In genomic region chr10:6407034-6407721, GRCh38 we compare ENCODE assay signal across 1 cellular context.
TF ChIP-seq lines count a peak whose summit lies in the region.

No MANE protein-coding gene starts in this region.

TF ChIP-seq in HepG2, 621 proteins besides CTCF, POLR2A, EP300 and RAD21 (continued from another document):
- peak; percentile 73 for TF ChIP-seq MNT (IDR thresholded peaks at IDR 0.05)
- peak; percentile 84; the same call in 1 of the 2 replicates for TF ChIP-seq NBN (conservative IDR thresholded peaks at IDR 0.05)
- no peak for TF ChIP-seq ZNF367 (CRISPR knock-in tag; IDR thresholded peaks at IDR 0.05; ENCODE audit: borderline replicate concordance)
- peak; percentile 80 for TF ChIP-seq CREB1 (IDR thresholded peaks at IDR 0.05)
- no peak for TF ChIP-seq CREB1 (CRISPR knock-in tag; IDR thresholded peaks at IDR 0.05)
- TF ChIP-seq ZNF777 (CRISPR knock-in tag; IDR thresholded peaks at IDR 0.05): no peak
- TF ChIP-seq, protein P1, sequence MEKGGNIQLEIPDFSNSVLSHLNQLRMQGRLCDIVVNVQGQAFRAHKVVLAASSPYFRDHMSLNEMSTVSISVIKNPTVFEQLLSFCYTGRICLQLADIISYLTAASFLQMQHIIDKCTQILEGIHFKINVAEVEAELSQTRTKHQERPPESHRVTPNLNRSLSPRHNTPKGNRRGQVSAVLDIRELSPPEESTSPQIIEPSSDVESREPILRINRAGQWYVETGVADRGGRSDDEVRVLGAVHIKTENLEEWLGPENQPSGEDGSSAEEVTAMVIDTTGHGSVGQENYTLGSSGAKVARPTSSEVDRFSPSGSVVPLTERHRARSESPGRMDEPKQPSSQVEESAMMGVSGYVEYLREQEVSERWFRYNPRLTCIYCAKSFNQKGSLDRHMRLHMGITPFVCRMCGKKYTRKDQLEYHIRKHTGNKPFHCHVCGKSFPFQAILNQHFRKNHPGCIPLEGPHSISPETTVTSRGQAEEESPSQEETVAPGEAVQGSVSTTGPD (CRISPR knock-in tag; IDR thresholded peaks at IDR 0.05): no peak
- TF ChIP-seq LBX2 (CRISPR knock-in tag; IDR thresholded peaks at IDR 0.05; ENCODE audit: borderline replicate concordance): no peak
- TF ChIP-seq, protein P2, sequence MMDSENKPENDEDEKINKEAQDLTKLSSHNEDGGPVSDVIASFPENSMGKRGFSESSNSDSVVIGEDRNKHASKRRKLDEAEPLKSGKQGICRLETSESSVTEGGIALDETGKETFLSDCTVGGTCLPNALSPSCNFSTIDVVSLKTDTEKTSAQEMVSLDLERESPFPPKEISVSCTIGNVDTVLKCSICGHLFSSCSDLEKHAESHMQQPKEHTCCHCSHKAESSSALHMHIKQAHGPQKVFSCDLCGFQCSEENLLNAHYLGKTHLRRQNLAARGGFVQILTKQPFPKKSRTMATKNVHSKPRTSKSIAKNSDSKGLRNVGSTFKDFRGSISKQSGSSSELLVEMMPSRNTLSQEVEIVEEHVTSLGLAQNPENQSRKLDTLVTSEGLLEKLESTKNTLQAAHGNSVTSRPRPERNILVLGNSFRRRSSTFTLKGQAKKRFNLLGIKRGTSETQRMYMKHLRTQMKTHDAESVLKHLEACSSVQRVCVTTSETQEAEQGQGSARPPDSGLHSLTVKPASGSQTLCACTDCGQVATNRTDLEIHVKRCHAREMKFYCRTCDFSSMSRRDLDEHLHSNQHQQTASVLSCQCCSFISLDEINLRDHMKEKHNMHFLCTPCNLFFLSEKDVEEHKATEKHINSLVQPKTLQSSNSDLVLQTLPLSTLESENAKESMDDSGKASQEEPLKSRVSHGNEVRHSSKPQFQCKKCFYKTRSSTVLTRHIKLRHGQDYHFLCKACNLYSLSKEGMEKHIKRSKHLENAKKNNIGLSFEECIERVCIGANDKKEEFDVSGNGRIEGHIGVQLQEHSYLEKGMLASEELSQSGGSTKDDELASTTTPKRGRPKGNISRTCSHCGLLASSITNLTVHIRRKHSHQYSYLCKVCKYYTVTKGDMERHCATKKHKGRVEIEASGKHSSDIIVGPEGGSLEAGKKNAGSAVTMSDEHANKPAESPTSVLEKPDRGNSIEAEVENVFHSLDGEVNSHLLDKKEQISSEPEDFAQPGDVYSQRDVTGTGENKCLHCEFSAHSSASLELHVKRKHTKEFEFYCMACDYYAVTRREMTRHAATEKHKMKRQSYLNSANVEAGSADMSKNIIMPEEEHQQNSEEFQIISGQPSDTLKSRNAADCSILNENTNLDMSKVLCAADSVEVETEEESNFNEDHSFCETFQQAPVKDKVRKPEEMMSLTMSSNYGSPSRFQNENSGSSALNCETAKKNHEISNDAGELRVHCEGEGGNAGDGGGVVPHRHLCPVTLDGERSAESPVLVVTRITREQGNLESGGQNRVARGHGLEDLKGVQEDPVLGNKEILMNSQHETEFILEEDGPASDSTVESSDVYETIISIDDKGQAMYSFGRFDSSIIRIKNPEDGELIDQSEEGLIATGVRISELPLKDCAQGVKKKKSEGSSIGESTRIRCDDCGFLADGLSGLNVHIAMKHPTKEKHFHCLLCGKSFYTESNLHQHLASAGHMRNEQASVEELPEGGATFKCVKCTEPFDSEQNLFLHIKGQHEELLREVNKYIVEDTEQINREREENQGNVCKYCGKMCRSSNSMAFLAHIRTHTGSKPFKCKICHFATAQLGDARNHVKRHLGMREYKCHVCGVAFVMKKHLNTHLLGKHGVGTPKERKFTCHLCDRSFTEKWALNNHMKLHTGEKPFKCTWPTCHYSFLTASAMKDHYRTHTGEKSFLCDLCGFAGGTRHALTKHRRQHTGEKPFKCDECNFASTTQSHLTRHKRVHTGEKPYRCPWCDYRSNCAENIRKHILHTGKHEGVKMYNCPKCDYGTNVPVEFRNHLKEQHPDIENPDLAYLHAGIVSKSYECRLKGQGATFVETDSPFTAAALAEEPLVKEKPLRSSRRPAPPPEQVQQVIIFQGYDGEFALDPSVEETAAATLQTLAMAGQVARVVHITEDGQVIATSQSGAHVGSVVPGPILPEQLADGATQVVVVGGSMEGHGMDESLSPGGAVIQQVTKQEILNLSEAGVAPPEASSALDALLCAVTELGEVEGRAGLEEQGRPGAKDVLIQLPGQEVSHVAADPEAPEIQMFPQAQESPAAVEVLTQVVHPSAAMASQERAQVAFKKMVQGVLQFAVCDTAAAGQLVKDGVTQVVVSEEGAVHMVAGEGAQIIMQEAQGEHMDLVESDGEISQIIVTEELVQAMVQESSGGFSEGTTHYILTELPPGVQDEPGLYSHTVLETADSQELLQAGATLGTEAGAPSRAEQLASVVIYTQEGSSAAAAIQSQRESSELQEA (CRISPR knock-in tag; IDR thresholded peaks at IDR 0.05; ENCODE audit: not compliant biosample characterization): no peak
- TF ChIP-seq PHF21A (CRISPR knock-in tag; IDR thresholded peaks at IDR 0.05): no peak
- no peak for TF ChIP-seq SNAPC2 (CRISPR knock-in tag; IDR thresholded peaks at IDR 0.05)
- TF ChIP-seq ZNF484 (CRISPR knock-in tag; IDR thresholded peaks at IDR 0.05; ENCODE audit: borderline replicate concordance, low read depth): no peak
- TF ChIP-seq ZFP36L1 (CRISPR knock-in tag; IDR thresholded peaks at IDR 0.05): no peak
- no peak for TF ChIP-seq ZNF101 (CRISPR knock-in tag; IDR thresholded peaks at IDR 0.05; ENCODE audit: borderline replicate concordance, low read depth)
- no peak for TF ChIP-seq ARNTL (CRISPR knock-in tag; IDR thresholded peaks at IDR 0.05)
